Comparison of ENCODE assay signal across 8 cellular contexts in genomic region chr6:78868124-78868523, GRCh38. TPM values are rescaled to one million over a fixed set of nuclear protein-coding genes. Genes with fewer than 3 reads are reported as not detected.
DNase-seq lines count a peak whose midpoint lies in the region; ATAC-seq and TF ChIP-seq lines count a peak whose summit lies in the region.

No MANE protein-coding gene starts in this region.

- H3K27ac ChIP-seq in PC-9 = peak overlapping the region; percentile 24

- BruUV-seq in PC-9 (replicated peaks; lab: Mats Ljungman, UMichigan) = no TSS peak

- CTCF ChIA-PET in PC-9 (lab: Charles Lee) = no interaction called here

- intact Hi-C loops in PC-9 (cut with micrococcal nuclease; ENCODE audit: unreplicated experiment) = no loop called here

- no peaks in the 10 kb centered on the region for H3K9me3 Mint-ChIP-seq in progenitor cell of endocrine pancreas (ENCODE audit: low read depth)

- no peaks in the 10 kb centered on the region for H3K9me2 ChIP-seq in PC-9 (ENCODE audit: insufficient read depth)

- POLR2A ChIA-PET in PC-9 (lab: Charles Lee; ENCODE audit: unreplicated experiment) = no interaction called here

- H3K4me3 Mint-ChIP-seq in progenitor cell of endocrine pancreas (ENCODE audit: low read depth) = peak overlapping the region; percentile 99

- H3K27me3 ChIP-seq in PC-9 (ENCODE audit: insufficient read depth, low read depth) = no peaks in the 10 kb centered on the region

- H3F3A ChIP-seq in PC-9 (ENCODE audit: insufficient read depth, low read depth) = no peaks in the 10 kb centered on the region

- H3K27ac Mint-ChIP-seq in progenitor cell of endocrine pancreas = peak overlapping the region; percentile 98

- H3K4me3 ChIP-seq in PC-9 = peak overlapping the region; percentile 90
- H3K4me3 ChIP-seq in epithelial cell of esophagus (ENCODE audit: low read length) = peak overlapping the region; percentile 77

- DNase-seq in GM03348 (ENCODE audit: low spot score) = peak; percentile 16
- no peak for DNase-seq in PC-9
- DNase-seq in epithelial cell of esophagus (ENCODE audit: low read depth) = no peak
- DNase-seq in progenitor cell of endocrine pancreas (ENCODE audit: low spot score, unreplicated experiment) = no peak
- DNase-seq in NCI-H774 (lab: John Stamatoyannopoulos, UW) = no peak
- DNase-seq in DMS153 treated with DMSO at 0.1 percent for 48 hours (lab: John Stamatoyannopoulos, UW; ENCODE audit: unreplicated experiment) = no peak

- H3K9me3 ChIP-seq in PC-9 (ENCODE audit: insufficient read depth, low read depth) = no peaks in the 10 kb centered on the region

- H3K4me1 Mint-ChIP-seq in progenitor cell of endocrine pancreas (ENCODE audit: low read depth) = peaks cover 10% of the 10 kb centered on the region

- no peaks in the 10 kb centered on the region for H4K20me1 ChIP-seq in PC-9 (ENCODE audit: insufficient read depth)

- no peaks in the 10 kb centered on the region for H3K36me3 ChIP-seq in PC-9 (ENCODE audit: low read depth)

- H3K36me3 Mint-ChIP-seq in progenitor cell of endocrine pancreas (ENCODE audit: insufficient read depth) = peaks cover 9% of the 10 kb centered on the region

- peak overlapping the region; percentile 87 for H3K4me2 ChIP-seq in PC-9

- TF ChIP-seq CTCF in PC-9 (conservative IDR thresholded peaks at IDR 0.05) (no peak), epithelial cell of esophagus (IDR thresholded peaks at IDR 0.05; ENCODE audit: insufficient read depth, low read depth, low read length, missing control alignments) (no peak), progenitor cell of endocrine pancreas (IDR thresholded peaks at IDR 0.05; ENCODE audit: unreplicated experiment) (no peak)

- peaks cover 5% of the 10 kb centered on the region; the same call in 1 of the 2 replicates for H3K79me2 ChIP-seq in PC-9 (ENCODE audit: low read depth)

- H3K4me1 ChIP-seq in PC-9 (replicated peaks; ENCODE audit: insufficient read depth) = peaks cover 6% of the 10 kb centered on the region; the same call in 1 of the 2 replicates

- H3K27me3 Mint-ChIP-seq in progenitor cell of endocrine pancreas = no peaks in the 10 kb centered on the region

- ATAC-seq in GM18520 (IDR thresholded peaks at IDR 0.05; ENCODE audit: unreplicated experiment) (no peak), HG02642 (IDR thresholded peaks at IDR 0.05; ENCODE audit: poor library complexity, unreplicated experiment) (no peak)

- H2AFZ ChIP-seq in PC-9 = peak overlapping the region; percentile 97

RNA-seq across cellular contexts. Expression of gene IRAK1BP1, which starts 0.8 kb away (rescaled TPM):
- 4.3 TPM in 2 replicates for total RNA-seq in PC-9 (2021)
- 10.6 and 10.7 TPM in 2 replicates for total RNA-seq in progenitor cell of endocrine pancreas
